Comparison of ENCODE assay signal across 23 cellular contexts in genomic region chr6:49468042-49468441, GRCh38. TPM values are rescaled to one million over a fixed set of nuclear protein-coding genes. Genes with fewer than 3 reads are reported as not detected.
"Had no signal": no experiment of that assay in that cellular context is flagged by ENCODE, and none has a peak within 500 bp of the region (broad histone marks: within the 10 kb centered on the region; RNA-seq: fewer than 3 reads in every experiment).

No MANE protein-coding gene starts in this region.

- H3K27ac ChIP-seq: dorsolateral prefrontal cortex, heart left ventricle had no signal

- DNase-seq: cortex of kidney; dorsolateral prefrontal cortex; effector CD8-positive, alpha-beta T cell; hippocampal formation; mammary epithelial cell; mucosa of descending colon; naive thymus-derived CD8-positive, alpha-beta T cell; stimulated activated CD4-positive, alpha-beta T cell treated with anti-CD3 and anti-CD28 coated beads, Interleukin-2, amount 100 ng/mL, for 24 hours; stimulated activated naive CD4-positive, alpha-beta T cell had no signal

- ATAC-seq: esophagus mucosa; heart left ventricle; mucosa of descending colon; naive thymus-derived CD8-positive, alpha-beta T cell; sciatic nerve had no signal

- H3K9me3 ChIP-seq: heart left ventricle, mucosa of descending colon had no signal

- H3K4me3 ChIP-seq: dorsolateral prefrontal cortex, heart left ventricle, mucosa of descending colon had no signal

- H3K27me3 ChIP-seq: dorsolateral prefrontal cortex, heart left ventricle had no signal

- FAIRE-seq: endometrium, frontal cortex, urothelium cell line had no signal

RNA-seq across cellular contexts. Expression of gene GLYATL3, which starts 31.7 kb away (rescaled TPM):
- total RNA-seq: dorsolateral prefrontal cortex; esophagus mucosa; fibroblast of lung; frontal cortex; glomerular endothelial cell; heart left ventricle; kidney epithelial cell; liver; mammary epithelial cell; mucosa of descending colon; naive thymus-derived CD8-positive, alpha-beta T cell; osteocyte; pulmonary artery endothelial cell; sciatic nerve; skeletal muscle tissue had no signal
- polyA plus RNA-seq: fibroblast of lung; heart left ventricle; mammary epithelial cell; naive thymus-derived CD8-positive, alpha-beta T cell; neural cell had no signal
